Comparison of ENCODE assay signal across 15 cellular contexts in the genomic region with DNA sequence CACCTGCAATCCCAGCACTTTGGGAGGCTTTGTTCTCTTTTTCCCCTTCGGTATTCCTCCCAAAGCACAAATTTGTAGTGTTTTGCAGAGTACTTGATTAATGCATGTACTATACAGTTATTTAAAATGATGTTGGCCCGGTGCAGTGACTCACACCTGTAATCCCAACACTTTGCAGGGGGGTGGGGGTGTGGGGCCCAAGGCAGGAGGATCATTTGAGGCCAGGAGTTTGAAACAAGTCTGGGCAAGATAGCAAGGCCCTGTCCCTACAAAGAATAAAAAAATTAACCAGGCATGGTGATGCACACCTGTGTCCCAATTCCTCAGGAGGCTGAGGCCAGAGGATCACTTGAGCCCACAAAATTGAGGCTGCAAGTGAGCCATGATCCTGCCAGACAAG. TPM values are rescaled to one million over a fixed set of nuclear protein-coding genes. Genes with fewer than 3 reads are reported as not detected.
DNase-seq lines count a peak whose midpoint lies in the region; ATAC-seq and TF ChIP-seq lines count a peak whose summit lies in the region.
"Had no signal": no experiment of that assay in that cellular context is flagged by ENCODE, and none has a peak within 500 bp of the region (broad histone marks: within the 10 kb centered on the region; RNA-seq: fewer than 3 reads in every experiment).

No MANE protein-coding gene starts in this region.

- DNase-seq in RWPE2 (ENCODE audit: low spot score) (no peak), epithelial cell of esophagus (ENCODE audit: low read depth) (peak; percentile 92), NOMO-1 treated with dmso at 0.1 percent for 144 hours (lab: John Stamatoyannopoulos, UW; ENCODE audit: unreplicated experiment) (no peak), glomerular visceral epithelial cell (ENCODE audit: extremely low spot score) (no peak), AG08395 (ENCODE audit: low spot score) (no peak)
- DNase-seq: BE2C; CD4-positive, alpha-beta memory T cell; DMS79; GOT3 had no signal

- no peaks in the 10 kb centered on the region for H3K79me2 ChIP-seq in neural cell (replicated peaks; ENCODE audit: insufficient read depth, low read length)

- H3K9ac ChIP-seq in neural cell (ENCODE audit: low read length), result peak overlapping the region; percentile 54

- TF ChIP-seq CTCF in RWPE2 (IDR thresholded peaks at IDR 0.05; ENCODE audit: poor library complexity, severe bottlenecking), result no peak
- TF ChIP-seq CTCF in epithelial cell of esophagus (IDR thresholded peaks at IDR 0.05; ENCODE audit: insufficient read depth, low read depth, low read length, missing control alignments), result no peak
- TF ChIP-seq CTCF in neural cell (IDR thresholded peaks at IDR 0.05; ENCODE audit: poor library complexity, severe bottlenecking), result no peak

- H3K4me2 ChIP-seq in neural cell (ENCODE audit: low read length), result peak overlapping the region; percentile 30

- TF ChIP-seq RAD21 in neural cell (conservative IDR thresholded peaks at IDR 0.05), result no peak

- peaks cover 10% of the 10 kb centered on the region for H3F3A ChIP-seq in neural cell (ENCODE audit: insufficient read depth, low read length, poor library complexity, severe bottlenecking)

- no peaks in the 10 kb centered on the region for H3K9me2 ChIP-seq in neural cell (ENCODE audit: insufficient read depth, low read length)

- H3K4me3 ChIP-seq in RWPE2 (ENCODE audit: severe bottlenecking) (no peak overlapping the region), epithelial cell of esophagus (ENCODE audit: low read length) (no peak overlapping the region), neural cell (ENCODE audit: low read length) (peak overlapping the region; percentile 27)
- H3K4me3 ChIP-seq: GM12878, HAP-1 had no signal

- no peak overlapping the region for H2AFZ ChIP-seq in neural cell (ENCODE audit: low read depth, low read length)

- H4K20me1 ChIP-seq in neural cell (ENCODE audit: insufficient read depth), result no peaks in the 10 kb centered on the region

- TF ChIP-seq EP300 in neural cell (conservative IDR thresholded peaks at IDR 0.05; ENCODE audit: poor library complexity, severe bottlenecking), result no peak

- H3K4me1 ChIP-seq in RWPE2 (ENCODE audit: insufficient read depth, poor library complexity, severe bottlenecking), result peaks cover 5% of the 10 kb centered on the region
- H3K4me1 ChIP-seq: BE2C had no signal

- H3K9me3 ChIP-seq in RWPE2 (ENCODE audit: severe bottlenecking), result peaks cover 3% of the 10 kb centered on the region
- peaks cover 5% of the 10 kb centered on the region for H3K9me3 ChIP-seq in neural cell (ENCODE audit: low read length)
- H3K9me3 ChIP-seq: BE2C had no signal

- H3K27me3 ChIP-seq in RWPE2 (ENCODE audit: insufficient read depth, poor library complexity, severe bottlenecking) (no peaks in the 10 kb centered on the region), neural cell (ENCODE audit: insufficient read depth, low read depth, low read length) (no peaks in the 10 kb centered on the region)
- H3K27me3 ChIP-seq: BE2C had no signal

- H3K36me3 ChIP-seq in RWPE2 (ENCODE audit: low read depth), result no peaks in the 10 kb centered on the region
- no peaks in the 10 kb centered on the region for H3K36me3 ChIP-seq in neural cell (ENCODE audit: insufficient read depth, low read length)
- H3K36me3 ChIP-seq: BE2C, HAP-1 had no signal

- H3K27ac ChIP-seq in RWPE2 (ENCODE audit: poor library complexity, severe bottlenecking), result no peak overlapping the region
- peak overlapping the region; percentile 93 for H3K27ac ChIP-seq in neural cell (ENCODE audit: low read length)
- H3K27ac ChIP-seq: C4-2B had no signal

- ATAC-seq in RWPE2 (ENCODE audit: low read depth), result peak; percentile 90
- ATAC-seq in GM19463 (IDR thresholded peaks at IDR 0.05; ENCODE audit: unreplicated experiment), result no peak
- ATAC-seq: GM12878, HepG2 had no signal

TF ChIP-seq in neural cell, 6 proteins besides CTCF, POLR2A, EP300 and RAD21:
- no peak for TF ChIP-seq EZH2 (IDR thresholded peaks at IDR 0.05; ENCODE audit: borderline replicate concordance, insufficient read depth, low read length, poor library complexity, severe bottlenecking)
- TF ChIP-seq MXI1 (conservative IDR thresholded peaks at IDR 0.05; ENCODE audit: poor library complexity, severe bottlenecking), result no peak
TF ChIP-seq in neural cell: peak in this region for 0.

RNA-seq across cellular contexts. Expression of gene FOXK1, which starts 26.8 kb away (rescaled TPM):
- 7.4 and 7.7 TPM in 2 replicates for polyA plus RNA-seq in neural cell
- polyA minus RNA-seq in neural cell, result 32.5 and 35.8 TPM in 2 replicates
